In genomic region chr15:97084650-97085049, GRCh38 we compare ENCODE assay signal across 17 cellular contexts.
DNase-seq lines count a peak whose midpoint lies in the region; ATAC-seq, FAIRE-seq and TF ChIP-seq lines count a peak whose summit lies in the region.
"Had no signal": no experiment of that assay in that cellular context is flagged by ENCODE, and none has a peak within 500 bp of the region (broad histone marks: within the 10 kb centered on the region; RNA-seq: fewer than 3 reads in every experiment).

No MANE protein-coding gene starts in this region.

- H3K27ac ChIP-seq in GM12878 (ENCODE audit: control insufficient read depth, insufficient read depth) (no peak overlapping the region), left lung (no peak overlapping the region)
- H3K27ac ChIP-seq: cardiac muscle cell, esophagus squamous epithelium, neutrophil, right atrium auricular region had no signal

- CTCF ChIA-PET in GM12878 (lab: Yijun Ruan, JAX) = no interaction called here

- TF ChIP-seq CTCF in GM12878 (IDR thresholded peaks at IDR 0.05 in 2 of 3, conservative IDR thresholded peaks at IDR 0.05 in 1 of 3; ENCODE audit: control insufficient read depth in 2 of 3, extremely low read depth in 1 of 3, insufficient read depth in 1 of 3, low read depth in 3 of 3, low read length in 3 of 3) (no peak), left lung (IDR thresholded peaks at IDR 0.05) (no peak)

- RAD21 ChIA-PET in GM12878 (lab: Charles Lee; ENCODE audit: unreplicated experiment) = interaction anchor here (0.7 to 1.8 kb wide), 4 partner anchors 11 to 1030 kb away, joined by 3 to 14 read pairs (median 4); no protein-coding TSS in a partner anchor

- BruUV-seq in GM12878 (replicated peaks; lab: Mats Ljungman, UMichigan) = no TSS peak

- H3K36me3 ChIP-seq in GM12878 (ENCODE audit: control insufficient read depth in 2 of 2, insufficient read depth in 2 of 2, low read length in 1 of 2) = no peaks in the 10 kb centered on the region
- H3K36me3 ChIP-seq in left lung = no peaks in the 10 kb centered on the region
- H3K36me3 ChIP-seq: cardiac muscle cell, esophagus squamous epithelium, neutrophil, right atrium auricular region had no signal

- H3K79me2 ChIP-seq in GM12878 (ENCODE audit: control insufficient read depth, insufficient read depth, low read length) = no peaks in the 10 kb centered on the region

- TF ChIP-seq POLR2A in GM12878 (IDR thresholded peaks at IDR 0.05; ENCODE audit: low read depth, low read length) = no peak

- peak; percentile 35 for DNase-seq in GF-D8 (lab: John Stamatoyannopoulos, UW)
- DNase-seq in MV-4-11 (lab: John Stamatoyannopoulos, UW) = peak; percentile 92
- DNase-seq in GM12878 (ENCODE audit: low read depth, low spot score) = no peak
- no peak for DNase-seq in sciatic nerve (ENCODE audit: low spot score)
- no peak for DNase-seq in activated gamma-delta T cell (lab: John Stamatoyannopoulos, UW)
- DNase-seq in left lung = no peak
- DNase-seq: activated naive CD8-positive, alpha-beta T cell treated with anti-CD3 and anti-CD28 coated beads for 36 hours; activated T-cell treated with anti-CD3 and anti-CD28 coated beads, Interleukin-2, amount 50 U/mL, for 1 hour; esophagus squamous epithelium; midbrain; NCI-H146; NCI-H510A had no signal

- H3K4me1 ChIP-seq in GM12878 (ENCODE audit: control insufficient read depth, insufficient read depth, low read length) = no peaks in the 10 kb centered on the region
- no peaks in the 10 kb centered on the region for H3K4me1 ChIP-seq in left lung
- H3K4me1 ChIP-seq: esophagus squamous epithelium, right atrium auricular region had no signal

- H3K9me3 ChIP-seq in GM12878 (replicated peaks; ENCODE audit: control insufficient read depth, insufficient read depth, low read length) (no peaks in the 10 kb centered on the region), left lung (no peaks in the 10 kb centered on the region)
- H3K9me3 ChIP-seq: esophagus squamous epithelium, neutrophil, right atrium auricular region had no signal

- H2AFZ ChIP-seq in GM12878 (ENCODE audit: control insufficient read depth, low read depth, low read length) = no peak overlapping the region

- H4K20me1 ChIP-seq in GM12878 (ENCODE audit: control insufficient read depth, insufficient read depth) = no peaks in the 10 kb centered on the region

- H3K4me3 ChIP-seq in GM12878 = no peak overlapping the region
- H3K4me3 ChIP-seq in left lung = no peak overlapping the region
- H3K4me3 ChIP-seq: cardiac muscle cell, esophagus squamous epithelium, right atrium auricular region had no signal

- TF ChIP-seq EP300 in GM12878 (IDR thresholded peaks at IDR 0.05; ENCODE audit: borderline replicate concordance in 1 of 2, control insufficient read depth in 1 of 2, low read depth in 2 of 2, low read length in 2 of 2) = no peak

- in situ Hi-C loops in GM12878 (cut with MboI) = no loop called here

- WGBS in GM12878 (ENCODE audit: insufficient coverage, insufficient replicate concordance, low lambda C conversion rate, missing lambda C conversion rate) = 7% methylated on average over 2 of the region's 2 CpGs

- intact Hi-C loops in GM12878 (cut with micrococcal nuclease; ENCODE audit: unreplicated experiment) (no loop called here), sciatic nerve (cut with DNase I) (no loop called here), left lung (cut with DNase I) (no loop called here)

- SMC1A ChIA-PET in GM12878 (lab: Charles Lee; ENCODE audit: uncharacterized antibody, unreplicated experiment) = interaction anchor here (0.7 to 3.5 kb wide), 10 partner anchors 8 to 192 kb away, joined by 3 to 24 read pairs (median 4); no protein-coding TSS in a partner anchor

- no peaks in the 10 kb centered on the region for H3K27me3 ChIP-seq in GM12878 (replicated peaks in 1 of 2; ENCODE audit: control insufficient read depth in 2 of 2, insufficient read depth in 2 of 2, low read length in 1 of 2)
- H3K27me3 ChIP-seq in left lung = peaks cover 0 to 11% of the 10 kb centered on the region in 2 donors
- H3K27me3 ChIP-seq: cardiac muscle cell, esophagus squamous epithelium, neutrophil, right atrium auricular region had no signal

- no peak overlapping the region for H3K4me2 ChIP-seq in GM12878 (ENCODE audit: control insufficient read depth, insufficient read depth)

- no peak for TF ChIP-seq RAD21 in GM12878 (IDR thresholded peaks at IDR 0.05; ENCODE audit: insufficient read depth, low read depth, low read length)

- POLR2A ChIA-PET in GM12878 (lab: Charles Lee) = interaction anchor here (0.8 kb wide), 2 partner anchors 10 to 103 kb away, joined by 3 read pairs; no protein-coding TSS in a partner anchor

- ATAC-seq in GM12878 = no peak
- ATAC-seq in sciatic nerve = peak; percentile 49
- ATAC-seq in GM21737 (IDR thresholded peaks at IDR 0.05; ENCODE audit: unreplicated experiment) = no peak
- ATAC-seq in left lung = no peak

- no peak for FAIRE-seq in GM12878 (lab: Jason Lieb, UNC)
- FAIRE-seq: keratinocyte had no signal

- H3K9ac ChIP-seq in GM12878 (ENCODE audit: control insufficient read depth, insufficient read depth, low read length) = no peak overlapping the region

TF ChIP-seq in GM12878, 131 proteins besides CTCF, POLR2A, EP300 and RAD21:
- TF ChIP-seq SMAD5 (IDR thresholded peaks at IDR 0.05; ENCODE audit: low read depth) (no peak), IKZF1 (conservative IDR thresholded peaks at IDR 0.05) (peak; percentile 36; the same call in 1 of the 2 replicates)

Comparison
In these comparisons a context has a peak if more than half of its experiments do, and no peak if none do; other contexts are left out.
1. DNase-seq: peak in GF-D8 (single experiment) and MV-4-11 (single experiment); none in GM12878 (single experiment), sciatic nerve (single experiment), activated gamma-delta T cell (single experiment) and left lung (0 of 2).